Comparison of ENCODE assay signal across 8 cellular contexts in genomic region chr7:100016209-100016901, GRCh38. TPM values are rescaled to one million over a fixed set of nuclear protein-coding genes. Genes with fewer than 3 reads are reported as not detected.
DNase-seq lines count a peak whose midpoint lies in the region; ATAC-seq and TF ChIP-seq lines count a peak whose summit lies in the region.

No MANE protein-coding gene starts in this region.

- H3K36me3 ChIP-seq in trophoblast cell (ENCODE audit: control insufficient read depth in 1 of 2, insufficient read depth in 2 of 2, low read length in 2 of 2): peaks cover 0 to 4% of the 10 kb centered on the region in 2 experiments

- H3K27ac Mint-ChIP-seq in activated B cell treated with CpG ODN at 0.5 μM for 24 hours: peak overlapping the region; percentile 84

- no CpG with 5 or more reads among the region's 12 CpGs for WGBS in trophoblast cell (ENCODE audit: extremely low coverage, insufficient coverage, insufficient read length)

- H3K4me1 ChIP-seq in trophoblast cell (ENCODE audit: control insufficient read depth in 1 of 2, insufficient read depth in 2 of 2, low read length in 2 of 2): no peaks in the 10 kb centered on the region

- peak overlapping the region; percentile 94 for H3K4me3 ChIP-seq in trophoblast cell (ENCODE audit: low read depth, low read length)

- no peak overlapping the region for H2BK12ac ChIP-seq in trophoblast cell (ENCODE audit: low read length)

- no peak overlapping the region for H3K23ac ChIP-seq in trophoblast cell (ENCODE audit: low read length)

- intact Hi-C loops in activated B cell treated with CpG ODN at 0.5 μM for 24 hours (cut with micrococcal nuclease): no loop called here

- ATAC-seq in activated B cell treated with CpG ODN at 0.5 μM for 24 hours (ENCODE audit: low read depth): no peak
- ATAC-seq in HG03457 (IDR thresholded peaks at IDR 0.05; ENCODE audit: unreplicated experiment): no peak
- no peak for ATAC-seq in GM21381 (IDR thresholded peaks at IDR 0.05; ENCODE audit: unreplicated experiment)
- ATAC-seq in GM21529 (IDR thresholded peaks at IDR 0.05; ENCODE audit: unreplicated experiment): no peak

- H3K9me3 ChIP-seq in trophoblast cell (ENCODE audit: insufficient read depth, low read depth, low read length): no peaks in the 10 kb centered on the region

- peak overlapping the region; percentile 92 for H2BK120ac ChIP-seq in trophoblast cell (ENCODE audit: insufficient read depth, low read length, poor library complexity)

- peak overlapping the region; percentile 100 for H3K4ac ChIP-seq in trophoblast cell (ENCODE audit: low read depth, low read length)

- H4K8ac ChIP-seq in trophoblast cell (ENCODE audit: low read depth, low read length): peak overlapping the region; percentile 99

- peaks cover 34% of the 10 kb centered on the region for H3K4me1 Mint-ChIP-seq in activated B cell treated with CpG ODN at 0.5 μM for 24 hours

- no peak for TF ChIP-seq CTCF in activated B cell treated with CpG ODN at 0.5 μM for 24 hours (IDR thresholded peaks at IDR 0.05)

- H3K79me2 ChIP-seq in trophoblast cell (ENCODE audit: control insufficient read depth, insufficient read depth, low read length, poor library complexity): peaks cover 9% of the 10 kb centered on the region

- no peaks in the 10 kb centered on the region for H3K9me3 Mint-ChIP-seq in activated B cell treated with CpG ODN at 0.5 μM for 24 hours

- no peak overlapping the region for H4K12ac ChIP-seq in trophoblast cell (ENCODE audit: low read depth, low read length)

- peaks cover 7% of the 10 kb centered on the region for H3K79me1 ChIP-seq in trophoblast cell (ENCODE audit: low read length)

- H3K14ac ChIP-seq in trophoblast cell (ENCODE audit: low read length): peak overlapping the region; percentile 98

- H3K27ac ChIP-seq in trophoblast cell (ENCODE audit: low read depth, low read length): no peak overlapping the region

- peak overlapping the region; percentile 98 for H4K91ac ChIP-seq in trophoblast cell (ENCODE audit: low read depth, low read length)

- no peak overlapping the region for H2BK5ac ChIP-seq in trophoblast cell (ENCODE audit: low read depth, low read length, poor library complexity)

- H3K4me2 ChIP-seq in trophoblast cell (ENCODE audit: low read length): peak overlapping the region; percentile 78

- peak overlapping the region; percentile 20 for H2AFZ ChIP-seq in trophoblast cell (ENCODE audit: insufficient read depth, low read length, poor library complexity)

- H3K27me3 ChIP-seq in trophoblast cell (ENCODE audit: insufficient read depth, low read length): no peaks in the 10 kb centered on the region

- CTCF ChIA-PET in activated B cell treated with CpG ODN at 0.5 μM for 24 hours (lab: Charles Lee): interaction anchor here (0.6 to 1.1 kb wide), 2 partner anchors 26 to 545 kb away, joined by 3 read pairs; no protein-coding TSS in a partner anchor

- peak overlapping the region; percentile 90 for H3K4me3 Mint-ChIP-seq in activated B cell treated with CpG ODN at 0.5 μM for 24 hours

- POLR2A ChIA-PET in activated B cell treated with CpG ODN at 0.5 μM for 24 hours (lab: Charles Lee): interaction anchor here (0.6 to 3.0 kb wide), 8 partner anchors 12 to 399 kb away, joined by 3 to 38 read pairs (median 4); partner anchors contain the start of genes ZSCAN21 and ZSCAN25

- H3K9ac ChIP-seq in trophoblast cell (ENCODE audit: low read length): peak overlapping the region; percentile 99

- peaks cover 21% of the 10 kb centered on the region for H3K36me3 Mint-ChIP-seq in activated B cell treated with CpG ODN at 0.5 μM for 24 hours (ENCODE audit: low read depth)

- H3K27me3 Mint-ChIP-seq in activated B cell treated with CpG ODN at 0.5 μM for 24 hours: peaks cover 4% of the 10 kb centered on the region

- peak overlapping the region; percentile 97 for H2AK5ac ChIP-seq in trophoblast cell (ENCODE audit: low read length)

- peak; percentile 1 for DNase-seq in NCI-H2107 treated with DMSO at 0.1 percent for 48 hours (lab: John Stamatoyannopoulos, UW; ENCODE audit: unreplicated experiment)
- no peak for DNase-seq in NCI-H2107 (lab: John Stamatoyannopoulos, UW)
- no peak for DNase-seq in activated B cell treated with CpG ODN at 0.5 μM for 24 hours
- DNase-seq in globus pallidus (ENCODE audit: low spot score): peak; percentile 97
- no peak for DNase-seq in trophoblast cell

- peak overlapping the region; percentile 92 for H3K18ac ChIP-seq in trophoblast cell (ENCODE audit: low read length)

RNA-seq across cellular contexts. Expression of gene ZKSCAN1, which starts 1.0 kb away (rescaled TPM):
- 59.0 and 70.6 TPM in 2 replicates for total RNA-seq in activated B cell treated with CpG ODN at 0.5 μM for 24 hours
- polyA plus RNA-seq in trophoblast cell (2013): 17.3 and 18.4 TPM in 2 replicates

RNA-seq across cellular contexts. Expression of gene ZSCAN21, which starts 33.2 kb away (rescaled TPM):
- total RNA-seq in activated B cell treated with CpG ODN at 0.5 μM for 24 hours: 10.6 and 11.3 TPM in 2 replicates
- 12.9 and 13.0 TPM in 2 replicates for polyA plus RNA-seq in trophoblast cell (2013)

RNA-seq across cellular contexts. Expression of gene AZGP1, which starts 40.5 kb away (rescaled TPM):
- not detected in 2 replicates for total RNA-seq in activated B cell treated with CpG ODN at 0.5 μM for 24 hours
- polyA plus RNA-seq in trophoblast cell (2013): not detected in 2 replicates

Comparison
In these comparisons a context has a peak if more than half of its experiments do, and no peak if none do; other contexts are left out.
1. DNase-seq: peak in NCI-H2107 treated with DMSO at 0.1 percent for 48 hours (single experiment) and globus pallidus (single experiment); none in NCI-H2107 (single experiment), activated B cell treated with CpG ODN at 0.5 μM for 24 hours (single experiment) and trophoblast cell (0 of 2).